ENCODE assay signal across 1 cellular context in genomic region chr1:86972262-86972661, GRCh38.
TF ChIP-seq lines count a peak whose summit lies in the region.

No MANE protein-coding gene starts in this region.

TF ChIP-seq in HepG2, 621 proteins besides CTCF, POLR2A, EP300 and RAD21:
- TF ChIP-seq ZBTB4 (CRISPR knock-in tag; IDR thresholded peaks at IDR 0.05; ENCODE audit: borderline replicate concordance) (no peak), ARID5B (CRISPR knock-in tag; IDR thresholded peaks at IDR 0.05) (0 out of 2 replicates have a peak, but pooled peaks have one; percentile 18), HNF4A (CRISPR knock-in tag; IDR thresholded peaks at IDR 0.05) (peak; percentile 37; the same call in 1 of the 2 replicates), RARA (CRISPR knock-in tag; IDR thresholded peaks at IDR 0.05) (peak; percentile 31; the same call in 1 of the 2 replicates), RARG (CRISPR knock-in tag; IDR thresholded peaks at IDR 0.05; ENCODE audit: low read depth) (no peak), RBM39 (IDR thresholded peaks at IDR 0.05; ENCODE audit: low read depth, low read length, poor library complexity, severe bottlenecking) (no peak)
